Comparison of ENCODE assay signal across 1 cellular context in genomic region chr1:25569599-25570458, GRCh38.
TF ChIP-seq lines count a peak whose summit lies in the region.

No MANE protein-coding gene starts in this region.

TF ChIP-seq in HCT116, 20 proteins besides CTCF, POLR2A, EP300 and RAD21 (continued from another document):
- no peak for TF ChIP-seq YY1 (IDR thresholded peaks at IDR 0.05; ENCODE audit: extremely low read depth, insufficient replicate concordance, low read depth, low read length)
- no peak for TF ChIP-seq TCF7L2 (IDR thresholded peaks at IDR 0.05; ENCODE audit: borderline replicate concordance, extremely low read depth, insufficient read depth, insufficient read length)
- TF ChIP-seq CEBPB (IDR thresholded peaks at IDR 0.05; ENCODE audit: low read depth) = no peak
- TF ChIP-seq ATF3 (IDR thresholded peaks at IDR 0.05) = no peak
- no peak for TF ChIP-seq MAX (IDR thresholded peaks at IDR 0.05)
- no peak for TF ChIP-seq EGR1 (IDR thresholded peaks at IDR 0.05; ENCODE audit: low read depth)
- no peak for TF ChIP-seq CBX3 (IDR thresholded peaks at IDR 0.05; ENCODE audit: low read depth)
- no peak for TF ChIP-seq FOSL1 (IDR thresholded peaks at IDR 0.05; ENCODE audit: low read depth)
- no peak for TF ChIP-seq ELF1 (IDR thresholded peaks at IDR 0.05; ENCODE audit: borderline replicate concordance, low read depth)
- no peak for TF ChIP-seq ZBTB33 (IDR thresholded peaks at IDR 0.05; ENCODE audit: extremely low read depth, insufficient replicate concordance, low read length)
